ENCODE assay signal across 1 cellular context in the genomic region with DNA sequence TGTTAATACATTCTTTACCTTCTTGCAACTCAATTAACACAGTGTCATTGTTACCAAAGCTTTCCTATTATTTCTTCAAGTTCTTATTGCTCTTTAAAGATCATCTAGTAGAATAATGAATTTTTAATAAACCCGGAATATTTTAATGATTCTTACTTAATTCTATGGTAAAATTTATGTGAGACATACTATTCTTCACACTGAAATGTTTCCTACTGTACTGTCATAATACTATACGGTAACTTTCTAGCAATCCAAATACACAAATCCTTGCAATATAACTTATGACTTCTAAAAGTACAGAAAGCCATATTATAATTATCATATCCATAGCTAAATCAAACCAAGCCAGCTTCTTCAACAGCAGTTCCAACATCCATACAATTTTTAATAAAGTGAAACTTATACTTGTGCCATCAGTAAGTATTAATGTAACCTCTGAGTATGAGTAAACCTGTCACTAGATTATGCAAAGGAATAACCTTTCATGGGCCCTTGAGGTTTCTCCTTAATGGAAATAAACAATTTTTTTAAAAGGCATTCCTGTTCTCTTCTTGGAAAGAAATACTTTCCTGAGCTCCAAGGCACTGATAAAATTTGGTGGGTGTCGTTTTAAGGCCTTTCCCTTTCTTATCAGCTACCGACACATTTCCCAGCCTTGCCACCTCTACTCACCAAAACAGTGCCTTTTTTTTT.
TF ChIP-seq lines count a peak whose summit lies in the region.

No MANE protein-coding gene starts in this region.

TF ChIP-seq in K562, 482 proteins besides CTCF, POLR2A, EP300 and RAD21 (continued from another document and continues in another):
- TF ChIP-seq MCM5 (IDR thresholded peaks at IDR 0.05; ENCODE audit: low read depth) (no peak), ZNF584 (CRISPR knock-in tag; IDR thresholded peaks at IDR 0.05; ENCODE audit: low read depth) (no peak), GATAD2A (IDR thresholded peaks at IDR 0.05) (peak; percentile 99), ARHGAP35 (IDR thresholded peaks at IDR 0.05; ENCODE audit: partially characterized antibody) (no peak), KDM4B (IDR thresholded peaks at IDR 0.05; ENCODE audit: borderline replicate concordance in 2 of 2, low read depth in 1 of 2) (peak in 1 of 2 experiments; percentile 92; a peak in 1 of 4 replicates), ZNF57 (CRISPR knock-in tag; IDR thresholded peaks at IDR 0.05) (no peak), SIRT6 (IDR thresholded peaks at IDR 0.05; ENCODE audit: low read depth, low read length) (no peak), E2F3 (CRISPR knock-in tag; IDR thresholded peaks at IDR 0.05) (no peak), GABPB2 (CRISPR knock-in tag; conservative IDR thresholded peaks at IDR 0.05) (no peak), ZNF224 (CRISPR knock-in tag; IDR thresholded peaks at IDR 0.05) (no peak), ARNT (IDR thresholded peaks at IDR 0.05) (peak; percentile 86 to 98; a peak in 3 of 4 replicates), CBX8 (IDR thresholded peaks at IDR 0.05; ENCODE audit: borderline replicate concordance, extremely low read depth, low read depth, low read length, poor library complexity, severe bottlenecking) (no peak), ASH1L (IDR thresholded peaks at IDR 0.05; ENCODE audit: borderline replicate concordance, low read depth, partially characterized antibody) (no peak), STAG1 (CRISPR knock-in tag; IDR thresholded peaks at IDR 0.05; ENCODE audit: borderline replicate concordance) (no peak), YY1 (IDR thresholded peaks at IDR 0.05; ENCODE audit: borderline replicate concordance in 1 of 3, control insufficient read depth in 1 of 3, extremely low read depth in 1 of 3, insufficient read depth in 3 of 3, insufficient read length in 1 of 3, insufficient replicate concordance in 2 of 3, low read depth in 1 of 3, low read length in 2 of 3) (no peak), ZKSCAN8 (CRISPR knock-in tag; IDR thresholded peaks at IDR 0.05) (peak; percentile 62; the same call in 1 of the 2 replicates), ZNF232 (CRISPR knock-in tag; IDR thresholded peaks at IDR 0.05) (no peak), HNRNPLL (IDR thresholded peaks at IDR 0.05; ENCODE audit: low read depth, low read length, poor library complexity, severe bottlenecking) (no peak), PHB (CRISPR knock-in tag; IDR thresholded peaks at IDR 0.05) (no peak), ZSCAN32 (CRISPR knock-in tag; IDR thresholded peaks at IDR 0.05) (no peak), HCFC1 (IDR thresholded peaks at IDR 0.05; ENCODE audit: low read depth, low read length) (no peak), SP1 (CRISPR knock-in tag; IDR thresholded peaks at IDR 0.05) (no peak), CREB1 (IDR thresholded peaks at IDR 0.05) (peak; percentile 67; the same call in 1 of the 2 replicates), CREB1 (CRISPR knock-in tag; IDR thresholded peaks at IDR 0.05) (no peak), MEIS2 (IDR thresholded peaks at IDR 0.05; ENCODE audit: partially characterized antibody) (peak; percentile 55), ATF1 (CRISPR knock-in tag; IDR thresholded peaks at IDR 0.05) (no peak), ATF1 (tag; IDR thresholded peaks at IDR 0.05) (0 out of 2 replicates have a peak, but pooled peaks have one; percentile 33), MAFG (tag; conservative IDR thresholded peaks at IDR 0.05) (no peak), HNRNPL (IDR thresholded peaks at IDR 0.05; ENCODE audit: low read depth, low read length) (no peak), RFX1 (IDR thresholded peaks at IDR 0.05) (0 out of 2 replicates have a peak, but pooled peaks have one; percentile 10), STAT5B (CRISPR knock-in tag; IDR thresholded peaks at IDR 0.05) (no peak), STAT5A (IDR thresholded peaks at IDR 0.05; ENCODE audit: borderline replicate concordance, low read length) (peak; percentile 96), PHF8 (IDR thresholded peaks at IDR 0.05; ENCODE audit: borderline replicate concordance, low read length) (no peak), ZC3H11A (IDR thresholded peaks at IDR 0.05; ENCODE audit: low read depth, low read length) (no peak), CCNT2 (IDR thresholded peaks at IDR 0.05; ENCODE audit: borderline replicate concordance, extremely low read depth, insufficient read length, low read depth, low read length) (peak; percentile 94), PCBP1 (IDR thresholded peaks at IDR 0.05; ENCODE audit: low read depth, low read length, poor library complexity, severe bottlenecking) (no peak)
- TF ChIP-seq, protein P1, sequence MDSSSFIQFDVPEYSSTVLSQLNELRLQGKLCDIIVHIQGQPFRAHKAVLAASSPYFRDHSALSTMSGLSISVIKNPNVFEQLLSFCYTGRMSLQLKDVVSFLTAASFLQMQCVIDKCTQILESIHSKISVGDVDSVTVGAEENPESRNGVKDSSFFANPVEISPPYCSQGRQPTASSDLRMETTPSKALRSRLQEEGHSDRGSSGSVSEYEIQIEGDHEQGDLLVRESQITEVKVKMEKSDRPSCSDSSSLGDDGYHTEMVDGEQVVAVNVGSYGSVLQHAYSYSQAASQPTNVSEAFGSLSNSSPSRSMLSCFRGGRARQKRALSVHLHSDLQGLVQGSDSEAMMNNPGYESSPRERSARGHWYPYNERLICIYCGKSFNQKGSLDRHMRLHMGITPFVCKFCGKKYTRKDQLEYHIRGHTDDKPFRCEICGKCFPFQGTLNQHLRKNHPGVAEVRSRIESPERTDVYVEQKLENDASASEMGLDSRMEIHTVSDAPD (CRISPR knock-in tag; IDR thresholded peaks at IDR 0.05), result no peak
- TF ChIP-seq, protein P2, sequence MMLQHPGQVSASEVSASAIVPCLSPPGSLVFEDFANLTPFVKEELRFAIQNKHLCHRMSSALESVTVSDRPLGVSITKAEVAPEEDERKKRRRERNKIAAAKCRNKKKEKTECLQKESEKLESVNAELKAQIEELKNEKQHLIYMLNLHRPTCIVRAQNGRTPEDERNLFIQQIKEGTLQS (IDR thresholded peaks at IDR 0.05), result peak; percentile 65; the same call in 1 of the 2 replicates
- TF ChIP-seq, protein P2 (CRISPR knock-in tag; conservative IDR thresholded peaks at IDR 0.05), result no peak
- TF ChIP-seq, protein P3, sequence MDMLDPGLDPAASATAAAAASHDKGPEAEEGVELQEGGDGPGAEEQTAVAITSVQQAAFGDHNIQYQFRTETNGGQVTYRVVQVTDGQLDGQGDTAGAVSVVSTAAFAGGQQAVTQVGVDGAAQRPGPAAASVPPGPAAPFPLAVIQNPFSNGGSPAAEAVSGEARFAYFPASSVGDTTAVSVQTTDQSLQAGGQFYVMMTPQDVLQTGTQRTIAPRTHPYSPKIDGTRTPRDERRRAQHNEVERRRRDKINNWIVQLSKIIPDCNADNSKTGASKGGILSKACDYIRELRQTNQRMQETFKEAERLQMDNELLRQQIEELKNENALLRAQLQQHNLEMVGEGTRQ (CRISPR knock-in tag; IDR thresholded peaks at IDR 0.05), result no peak
- TF ChIP-seq, protein P4, sequence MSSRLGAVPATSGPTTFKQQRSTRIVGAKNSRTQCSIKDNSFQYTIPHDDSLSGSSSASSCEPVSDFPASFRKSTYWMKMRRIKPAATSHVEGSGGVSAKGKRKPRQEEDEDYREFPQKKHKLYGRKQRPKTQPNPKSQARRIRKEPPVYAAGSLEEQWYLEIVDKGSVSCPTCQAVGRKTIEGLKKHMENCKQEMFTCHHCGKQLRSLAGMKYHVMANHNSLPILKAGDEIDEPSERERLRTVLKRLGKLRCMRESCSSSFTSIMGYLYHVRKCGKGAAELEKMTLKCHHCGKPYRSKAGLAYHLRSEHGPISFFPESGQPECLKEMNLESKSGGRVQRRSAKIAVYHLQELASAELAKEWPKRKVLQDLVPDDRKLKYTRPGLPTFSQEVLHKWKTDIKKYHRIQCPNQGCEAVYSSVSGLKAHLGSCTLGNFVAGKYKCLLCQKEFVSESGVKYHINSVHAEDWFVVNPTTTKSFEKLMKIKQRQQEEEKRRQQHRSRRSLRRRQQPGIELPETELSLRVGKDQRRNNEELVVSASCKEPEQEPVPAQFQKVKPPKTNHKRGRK (tag; IDR thresholded peaks at IDR 0.05), result no peak
- TF ChIP-seq, protein P5, sequence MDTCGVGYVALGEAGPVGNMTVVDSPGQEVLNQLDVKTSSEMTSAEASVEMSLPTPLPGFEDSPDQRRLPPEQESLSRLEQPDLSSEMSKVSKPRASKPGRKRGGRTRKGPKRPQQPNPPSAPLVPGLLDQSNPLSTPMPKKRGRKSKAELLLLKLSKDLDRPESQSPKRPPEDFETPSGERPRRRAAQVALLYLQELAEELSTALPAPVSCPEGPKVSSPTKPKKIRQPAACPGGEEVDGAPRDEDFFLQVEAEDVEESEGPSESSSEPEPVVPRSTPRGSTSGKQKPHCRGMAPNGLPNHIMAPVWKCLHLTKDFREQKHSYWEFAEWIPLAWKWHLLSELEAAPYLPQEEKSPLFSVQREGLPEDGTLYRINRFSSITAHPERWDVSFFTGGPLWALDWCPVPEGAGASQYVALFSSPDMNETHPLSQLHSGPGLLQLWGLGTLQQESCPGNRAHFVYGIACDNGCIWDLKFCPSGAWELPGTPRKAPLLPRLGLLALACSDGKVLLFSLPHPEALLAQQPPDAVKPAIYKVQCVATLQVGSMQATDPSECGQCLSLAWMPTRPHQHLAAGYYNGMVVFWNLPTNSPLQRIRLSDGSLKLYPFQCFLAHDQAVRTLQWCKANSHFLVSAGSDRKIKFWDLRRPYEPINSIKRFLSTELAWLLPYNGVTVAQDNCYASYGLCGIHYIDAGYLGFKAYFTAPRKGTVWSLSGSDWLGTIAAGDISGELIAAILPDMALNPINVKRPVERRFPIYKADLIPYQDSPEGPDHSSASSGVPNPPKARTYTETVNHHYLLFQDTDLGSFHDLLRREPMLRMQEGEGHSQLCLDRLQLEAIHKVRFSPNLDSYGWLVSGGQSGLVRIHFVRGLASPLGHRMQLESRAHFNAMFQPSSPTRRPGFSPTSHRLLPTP (IDR thresholded peaks at IDR 0.05; ENCODE audit: borderline replicate concordance, extremely low read depth, insufficient read length), result no peak
- TF ChIP-seq, protein P6, sequence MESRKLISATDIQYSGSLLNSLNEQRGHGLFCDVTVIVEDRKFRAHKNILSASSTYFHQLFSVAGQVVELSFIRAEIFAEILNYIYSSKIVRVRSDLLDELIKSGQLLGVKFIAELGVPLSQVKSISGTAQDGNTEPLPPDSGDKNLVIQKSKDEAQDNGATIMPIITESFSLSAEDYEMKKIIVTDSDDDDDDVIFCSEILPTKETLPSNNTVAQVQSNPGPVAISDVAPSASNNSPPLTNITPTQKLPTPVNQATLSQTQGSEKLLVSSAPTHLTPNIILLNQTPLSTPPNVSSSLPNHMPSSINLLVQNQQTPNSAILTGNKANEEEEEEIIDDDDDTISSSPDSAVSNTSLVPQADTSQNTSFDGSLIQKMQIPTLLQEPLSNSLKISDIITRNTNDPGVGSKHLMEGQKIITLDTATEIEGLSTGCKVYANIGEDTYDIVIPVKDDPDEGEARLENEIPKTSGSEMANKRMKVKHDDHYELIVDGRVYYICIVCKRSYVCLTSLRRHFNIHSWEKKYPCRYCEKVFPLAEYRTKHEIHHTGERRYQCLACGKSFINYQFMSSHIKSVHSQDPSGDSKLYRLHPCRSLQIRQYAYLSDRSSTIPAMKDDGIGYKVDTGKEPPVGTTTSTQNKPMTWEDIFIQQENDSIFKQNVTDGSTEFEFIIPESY (CRISPR knock-in tag; IDR thresholded peaks at IDR 0.05), result no peak
- TF ChIP-seq, protein P7, sequence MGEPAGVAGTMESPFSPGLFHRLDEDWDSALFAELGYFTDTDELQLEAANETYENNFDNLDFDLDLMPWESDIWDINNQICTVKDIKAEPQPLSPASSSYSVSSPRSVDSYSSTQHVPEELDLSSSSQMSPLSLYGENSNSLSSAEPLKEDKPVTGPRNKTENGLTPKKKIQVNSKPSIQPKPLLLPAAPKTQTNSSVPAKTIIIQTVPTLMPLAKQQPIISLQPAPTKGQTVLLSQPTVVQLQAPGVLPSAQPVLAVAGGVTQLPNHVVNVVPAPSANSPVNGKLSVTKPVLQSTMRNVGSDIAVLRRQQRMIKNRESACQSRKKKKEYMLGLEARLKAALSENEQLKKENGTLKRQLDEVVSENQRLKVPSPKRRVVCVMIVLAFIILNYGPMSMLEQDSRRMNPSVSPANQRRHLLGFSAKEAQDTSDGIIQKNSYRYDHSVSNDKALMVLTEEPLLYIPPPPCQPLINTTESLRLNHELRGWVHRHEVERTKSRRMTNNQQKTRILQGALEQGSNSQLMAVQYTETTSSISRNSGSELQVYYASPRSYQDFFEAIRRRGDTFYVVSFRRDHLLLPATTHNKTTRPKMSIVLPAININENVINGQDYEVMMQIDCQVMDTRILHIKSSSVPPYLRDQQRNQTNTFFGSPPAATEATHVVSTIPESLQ (CRISPR knock-in tag; IDR thresholded peaks at IDR 0.05), result peak; percentile 32; the same call in 1 of the 2 replicates
- TF ChIP-seq, protein P8, sequence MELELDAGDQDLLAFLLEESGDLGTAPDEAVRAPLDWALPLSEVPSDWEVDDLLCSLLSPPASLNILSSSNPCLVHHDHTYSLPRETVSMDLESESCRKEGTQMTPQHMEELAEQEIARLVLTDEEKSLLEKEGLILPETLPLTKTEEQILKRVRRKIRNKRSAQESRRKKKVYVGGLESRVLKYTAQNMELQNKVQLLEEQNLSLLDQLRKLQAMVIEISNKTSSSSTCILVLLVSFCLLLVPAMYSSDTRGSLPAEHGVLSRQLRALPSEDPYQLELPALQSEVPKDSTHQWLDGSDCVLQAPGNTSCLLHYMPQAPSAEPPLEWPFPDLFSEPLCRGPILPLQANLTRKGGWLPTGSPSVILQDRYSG (tag; conservative IDR thresholded peaks at IDR 0.05; ENCODE audit: low read depth), result no peak
- TF ChIP-seq, protein P9, sequence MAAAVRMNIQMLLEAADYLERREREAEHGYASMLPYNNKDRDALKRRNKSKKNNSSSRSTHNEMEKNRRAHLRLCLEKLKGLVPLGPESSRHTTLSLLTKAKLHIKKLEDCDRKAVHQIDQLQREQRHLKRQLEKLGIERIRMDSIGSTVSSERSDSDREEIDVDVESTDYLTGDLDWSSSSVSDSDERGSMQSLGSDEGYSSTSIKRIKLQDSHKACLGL (CRISPR knock-in tag; IDR thresholded peaks at IDR 0.05; ENCODE audit: borderline replicate concordance, poor library complexity, severe bottlenecking), result no peak
- TF ChIP-seq, protein P10, sequence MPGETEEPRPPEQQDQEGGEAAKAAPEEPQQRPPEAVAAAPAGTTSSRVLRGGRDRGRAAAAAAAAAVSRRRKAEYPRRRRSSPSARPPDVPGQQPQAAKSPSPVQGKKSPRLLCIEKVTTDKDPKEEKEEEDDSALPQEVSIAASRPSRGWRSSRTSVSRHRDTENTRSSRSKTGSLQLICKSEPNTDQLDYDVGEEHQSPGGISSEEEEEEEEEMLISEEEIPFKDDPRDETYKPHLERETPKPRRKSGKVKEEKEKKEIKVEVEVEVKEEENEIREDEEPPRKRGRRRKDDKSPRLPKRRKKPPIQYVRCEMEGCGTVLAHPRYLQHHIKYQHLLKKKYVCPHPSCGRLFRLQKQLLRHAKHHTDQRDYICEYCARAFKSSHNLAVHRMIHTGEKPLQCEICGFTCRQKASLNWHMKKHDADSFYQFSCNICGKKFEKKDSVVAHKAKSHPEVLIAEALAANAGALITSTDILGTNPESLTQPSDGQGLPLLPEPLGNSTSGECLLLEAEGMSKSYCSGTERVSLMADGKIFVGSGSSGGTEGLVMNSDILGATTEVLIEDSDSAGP (CRISPR knock-in tag; IDR thresholded peaks at IDR 0.05), result no peak
- TF ChIP-seq, protein P11, sequence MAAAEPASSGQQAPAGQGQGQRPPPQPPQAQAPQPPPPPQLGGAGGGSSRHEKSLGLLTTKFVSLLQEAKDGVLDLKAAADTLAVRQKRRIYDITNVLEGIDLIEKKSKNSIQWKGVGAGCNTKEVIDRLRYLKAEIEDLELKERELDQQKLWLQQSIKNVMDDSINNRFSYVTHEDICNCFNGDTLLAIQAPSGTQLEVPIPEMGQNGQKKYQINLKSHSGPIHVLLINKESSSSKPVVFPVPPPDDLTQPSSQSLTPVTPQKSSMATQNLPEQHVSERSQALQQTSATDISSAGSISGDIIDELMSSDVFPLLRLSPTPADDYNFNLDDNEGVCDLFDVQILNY (CRISPR knock-in tag; IDR thresholded peaks at IDR 0.05), result no peak
